ENCODE assay signal across 8 cellular contexts in the genomic region with DNA sequence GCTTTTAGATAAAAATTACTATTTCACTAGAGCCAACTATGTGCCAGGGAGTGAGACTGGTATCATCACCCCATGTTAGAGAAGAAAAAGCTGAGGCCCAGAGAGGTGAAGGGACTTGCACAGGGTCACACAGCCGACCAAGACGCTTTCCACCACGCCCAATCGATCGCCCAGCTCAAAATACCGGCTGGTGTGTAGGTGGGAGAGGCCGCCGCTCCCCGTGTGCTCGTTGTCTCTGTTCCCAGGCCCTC. TPM values are rescaled to one million over a fixed set of nuclear protein-coding genes. Genes with fewer than 3 reads are reported as not detected.
DNase-seq lines count a peak whose midpoint lies in the region; ATAC-seq and TF ChIP-seq lines count a peak whose summit lies in the region.

No MANE protein-coding gene starts in this region.

- H3K9me3 Mint-ChIP-seq in naive B cell: peaks cover 0 to 12% (median 6%) of the 10 kb centered on the region in 7 donors

- no peaks in the 10 kb centered on the region for H3K36me3 Mint-ChIP-seq in naive B cell

- H3K4me3 Mint-ChIP-seq in naive B cell: peak overlapping the region; percentile 80 to 94 (median 88)

- H3K27ac ChIP-seq in AG04450 (ENCODE audit: low read depth, low read length): no peak overlapping the region
- H3K27ac ChIP-seq in colonic mucosa: peak overlapping the region; percentile 8

- H3K27ac Mint-ChIP-seq in naive B cell: peak overlapping the region; percentile 25 to 94 (median 86)

- CTCF ChIA-PET in AG04450 (lab: Charles Lee): interaction anchor here (0.7 to 1.1 kb wide), 3 partner anchors 18 to 171 kb away, joined by 3 read pairs; a partner anchor contains a TSS

- DNase-seq in AG04450 (ENCODE audit: low read depth, low spot score) (no peak), MG63 (no peak), colonic mucosa (no peak), naive B cell (no peak), MV-4-11 (lab: John Stamatoyannopoulos, UW) (no peak)
- no peak for DNase-seq in stimulated activated CD4-positive, alpha-beta T cell treated with anti-CD3 and anti-CD28 coated beads, Interleukin-2, amount 100 ng/mL, for 48 hours

- no peaks in the 10 kb centered on the region for H3K4me1 ChIP-seq in colonic mucosa

- ATAC-seq in naive B cell (ENCODE audit: low read depth in 2 of 2): no peak
- ATAC-seq in GM18520 (IDR thresholded peaks at IDR 0.05; ENCODE audit: unreplicated experiment): no peak
- ATAC-seq in HG03378 (IDR thresholded peaks at IDR 0.05; ENCODE audit: unreplicated experiment): no peak

- intact Hi-C loops in colonic mucosa (cut with DNase I): no loop called here

- H3K36me3 ChIP-seq in MG63 (no peaks in the 10 kb centered on the region), colonic mucosa (no peaks in the 10 kb centered on the region)

- TF ChIP-seq CTCF in AG04450 (IDR thresholded peaks at IDR 0.05; ENCODE audit: low read depth, low read length) (no peak), colonic mucosa (IDR thresholded peaks at IDR 0.05) (no peak)

- no peaks in the 10 kb centered on the region for H3K27me3 ChIP-seq in AG04450 (ENCODE audit: control insufficient read depth, insufficient read depth, low read length)
- no peaks in the 10 kb centered on the region for H3K27me3 ChIP-seq in MG63
- no peaks in the 10 kb centered on the region for H3K27me3 ChIP-seq in colonic mucosa

- 0 out of 2 replicates have a peak, but pooled peaks cover 3% of the 10 kb centered on the region for H3K9me3 ChIP-seq in AG04450 (ENCODE audit: control insufficient read depth, insufficient read depth, low read length)
- no peaks in the 10 kb centered on the region for H3K9me3 ChIP-seq in MG63
- H3K9me3 ChIP-seq in colonic mucosa: no peaks in the 10 kb centered on the region

- POLR2A ChIA-PET in AG04450 (lab: Yijun Ruan, JAX): interaction anchor here (0.9 kb wide), 1 partner anchor 24 kb away, joined by 3 read pairs; no protein-coding TSS in a partner anchor

- H3K9ac ChIP-seq in colonic mucosa (ENCODE audit: low read depth in 2 of 2, low read length in 2 of 2): no peak overlapping the region

- H3K4me3 ChIP-seq in AG04450 (ENCODE audit: low read depth, low read length) (peak overlapping the region; percentile 70), MG63 (peak overlapping the region; percentile 57), colonic mucosa (peak overlapping the region; percentile 88)

- H3K27me3 Mint-ChIP-seq in naive B cell: peaks cover 0 to 26% (median 4%) of the 10 kb centered on the region in 3 donors

- peaks cover 11% of the 10 kb centered on the region in 3 donors for H3K4me1 Mint-ChIP-seq in naive B cell

RNA-seq across cellular contexts. Expression of a gene that starts 0.3 kb away (rescaled TPM):
- 1.5 and 2.6 TPM in 2 replicates for polyA plus RNA-seq in AG04450 (2011; rRNA removed)
- polyA minus RNA-seq in AG04450 (2011; rRNA and poly(A)+ RNA removed): 2.0 and 3.5 TPM in 2 replicates
- 3.4 and 5.9 TPM in 2 replicates for total RNA-seq in MG63 (2014; rRNA removed; shearing (Covaris generic); ENCODE audit: low replicate concordance)
- 1 to 10 TPM; 1.9 to 2.4 TPM for total RNA-seq in colonic mucosa
- under 1 TPM in 5 of 6 donors, not detected in 1; 0.31 to 0.37 (median 0.35) TPM for polyA plus RNA-seq in naive B cell (ENCODE audit: low read depth in 6 of 6)

RNA-seq across cellular contexts. Expression of a gene that starts 40.0 kb away (rescaled TPM):
- polyA plus RNA-seq in AG04450 (2011; rRNA removed) (0.04 and 0.05 TPM in 2 replicates), naive B cell (ENCODE audit: low read depth in 6 of 6) (not detected)
- polyA minus RNA-seq in AG04450 (2011; rRNA and poly(A)+ RNA removed): not detected in 2 replicates
- total RNA-seq in MG63 (2014; rRNA removed; shearing (Covaris generic); ENCODE audit: low replicate concordance): 0.10 and 2.4 TPM in 2 replicates
- not detected for total RNA-seq in colonic mucosa
